1 cellular context compared by ENCODE assay signal in the genomic region with DNA sequence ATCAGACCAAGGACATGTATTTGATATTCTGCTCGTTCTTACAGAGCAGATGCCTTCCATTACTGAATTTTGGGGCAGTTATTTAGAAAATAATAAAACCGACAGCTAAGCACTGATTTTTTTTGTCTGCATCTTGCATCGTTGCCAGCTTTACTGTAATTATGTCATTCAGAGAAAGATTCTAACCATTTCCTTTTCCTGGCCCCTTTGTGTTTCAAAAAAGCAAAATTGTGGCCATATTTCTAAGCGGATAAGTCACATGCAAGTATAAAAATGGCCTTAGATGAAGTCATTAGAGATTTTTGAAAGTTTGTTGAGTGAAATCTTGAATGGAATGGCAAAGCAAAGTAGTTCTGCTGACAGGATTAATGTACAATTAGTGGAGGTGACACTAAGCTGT.
TF ChIP-seq lines count a peak whose summit lies in the region.

No MANE protein-coding gene starts in this region.

TF ChIP-seq in GM23338, 12 proteins besides CTCF, POLR2A, EP300 and RAD21 (continued from another document):
- TF ChIP-seq, protein P1, sequence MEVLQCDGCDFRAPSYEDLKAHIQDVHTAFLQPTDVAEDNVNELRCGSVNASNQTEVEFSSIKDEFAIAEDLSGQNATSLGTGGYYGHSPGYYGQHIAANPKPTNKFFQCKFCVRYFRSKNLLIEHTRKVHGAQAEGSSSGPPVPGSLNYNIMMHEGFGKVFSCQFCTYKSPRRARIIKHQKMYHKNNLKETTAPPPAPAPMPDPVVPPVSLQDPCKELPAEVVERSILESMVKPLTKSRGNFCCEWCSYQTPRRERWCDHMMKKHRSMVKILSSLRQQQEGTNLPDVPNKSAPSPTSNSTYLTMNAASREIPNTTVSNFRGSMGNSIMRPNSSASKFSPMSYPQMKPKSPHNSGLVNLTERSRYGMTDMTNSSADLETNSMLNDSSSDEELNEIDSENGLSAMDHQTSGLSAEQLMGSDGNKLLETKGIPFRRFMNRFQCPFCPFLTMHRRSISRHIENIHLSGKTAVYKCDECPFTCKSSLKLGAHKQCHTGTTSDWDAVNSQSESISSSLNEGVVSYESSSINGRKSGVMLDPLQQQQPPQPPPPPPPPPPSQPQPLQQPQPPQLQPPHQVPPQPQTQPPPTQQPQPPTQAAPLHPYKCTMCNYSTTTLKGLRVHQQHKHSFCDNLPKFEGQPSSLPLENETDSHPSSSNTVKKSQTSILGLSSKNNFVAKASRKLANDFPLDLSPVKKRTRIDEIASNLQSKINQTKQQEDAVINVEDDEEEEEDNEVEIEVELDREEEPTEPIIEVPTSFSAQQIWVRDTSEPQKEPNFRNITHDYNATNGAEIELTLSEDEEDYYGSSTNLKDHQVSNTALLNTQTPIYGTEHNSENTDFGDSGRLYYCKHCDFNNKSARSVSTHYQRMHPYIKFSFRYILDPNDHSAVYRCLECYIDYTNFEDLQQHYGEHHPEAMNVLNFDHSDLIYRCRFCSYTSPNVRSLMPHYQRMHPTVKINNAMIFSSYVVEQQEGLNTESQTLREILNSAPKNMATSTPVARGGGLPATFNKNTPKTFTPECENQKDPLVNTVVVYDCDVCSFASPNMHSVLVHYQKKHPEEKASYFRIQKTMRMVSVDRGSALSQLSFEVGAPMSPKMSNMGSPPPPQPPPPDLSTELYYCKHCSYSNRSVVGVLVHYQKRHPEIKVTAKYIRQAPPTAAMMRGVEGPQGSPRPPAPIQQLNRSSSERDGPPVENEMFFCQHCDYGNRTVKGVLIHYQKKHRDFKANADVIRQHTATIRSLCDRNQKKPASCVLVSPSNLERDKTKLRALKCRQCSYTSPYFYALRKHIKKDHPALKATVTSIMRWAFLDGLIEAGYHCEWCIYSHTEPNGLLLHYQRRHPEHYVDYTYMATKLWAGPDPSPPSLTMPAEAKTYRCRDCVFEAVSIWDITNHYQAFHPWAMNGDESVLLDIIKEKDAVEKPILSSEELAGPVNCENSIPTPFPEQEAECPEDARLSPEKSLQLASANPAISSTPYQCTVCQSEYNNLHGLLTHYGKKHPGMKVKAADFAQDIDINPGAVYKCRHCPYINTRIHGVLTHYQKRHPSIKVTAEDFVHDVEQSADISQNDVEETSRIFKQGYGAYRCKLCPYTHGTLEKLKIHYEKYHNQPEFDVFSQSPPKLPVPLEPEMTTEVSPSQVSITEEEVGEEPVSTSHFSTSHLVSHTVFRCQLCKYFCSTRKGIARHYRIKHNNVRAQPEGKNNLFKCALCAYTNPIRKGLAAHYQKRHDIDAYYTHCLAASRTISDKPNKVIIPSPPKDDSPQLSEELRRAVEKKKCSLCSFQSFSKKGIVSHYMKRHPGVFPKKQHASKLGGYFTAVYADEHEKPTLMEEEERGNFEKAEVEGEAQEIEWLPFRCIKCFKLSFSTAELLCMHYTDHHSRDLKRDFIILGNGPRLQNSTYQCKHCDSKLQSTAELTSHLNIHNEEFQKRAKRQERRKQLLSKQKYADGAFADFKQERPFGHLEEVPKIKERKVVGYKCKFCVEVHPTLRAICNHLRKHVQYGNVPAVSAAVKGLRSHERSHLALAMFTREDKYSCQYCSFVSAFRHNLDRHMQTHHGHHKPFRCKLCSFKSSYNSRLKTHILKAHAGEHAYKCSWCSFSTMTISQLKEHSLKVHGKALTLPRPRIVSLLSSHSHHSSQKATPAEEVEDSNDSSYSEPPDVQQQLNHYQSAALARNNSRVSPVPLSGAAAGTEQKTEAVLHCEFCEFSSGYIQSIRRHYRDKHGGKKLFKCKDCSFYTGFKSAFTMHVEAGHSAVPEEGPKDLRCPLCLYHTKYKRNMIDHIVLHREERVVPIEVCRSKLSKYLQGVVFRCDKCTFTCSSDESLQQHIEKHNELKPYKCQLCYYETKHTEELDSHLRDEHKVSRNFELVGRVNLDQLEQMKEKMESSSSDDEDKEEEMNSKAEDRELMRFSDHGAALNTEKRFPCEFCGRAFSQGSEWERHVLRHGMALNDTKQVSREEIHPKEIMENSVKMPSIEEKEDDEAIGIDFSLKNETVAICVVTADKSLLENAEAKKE (CRISPR knock-in tag; IDR thresholded peaks at IDR 0.05): no peak
- no peak for TF ChIP-seq ZNF331 (CRISPR knock-in tag; IDR thresholded peaks at IDR 0.05; ENCODE audit: low read depth)
- no peak for TF ChIP-seq EZH2phosphoT487 (IDR thresholded peaks at IDR 0.05; ENCODE audit: unreplicated experiment)
- TF ChIP-seq, protein P2, sequence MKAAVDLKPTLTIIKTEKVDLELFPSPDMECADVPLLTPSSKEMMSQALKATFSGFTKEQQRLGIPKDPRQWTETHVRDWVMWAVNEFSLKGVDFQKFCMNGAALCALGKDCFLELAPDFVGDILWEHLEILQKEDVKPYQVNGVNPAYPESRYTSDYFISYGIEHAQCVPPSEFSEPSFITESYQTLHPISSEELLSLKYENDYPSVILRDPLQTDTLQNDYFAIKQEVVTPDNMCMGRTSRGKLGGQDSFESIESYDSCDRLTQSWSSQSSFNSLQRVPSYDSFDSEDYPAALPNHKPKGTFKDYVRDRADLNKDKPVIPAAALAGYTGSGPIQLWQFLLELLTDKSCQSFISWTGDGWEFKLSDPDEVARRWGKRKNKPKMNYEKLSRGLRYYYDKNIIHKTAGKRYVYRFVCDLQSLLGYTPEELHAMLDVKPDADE (IDR thresholded peaks at IDR 0.05): no peak
